Comparison of ENCODE assay signal across 23 cellular contexts in genomic region chr2:160175169-160176130, GRCh38. TPM values are rescaled to one million over a fixed set of nuclear protein-coding genes. Genes with fewer than 3 reads are reported as not detected.
DNase-seq lines count a peak whose midpoint lies in the region; ATAC-seq, FAIRE-seq and TF ChIP-seq lines count a peak whose summit lies in the region.
"Had no signal": no experiment of that assay in that cellular context is flagged by ENCODE, and none has a peak within 500 bp of the region (broad histone marks: within the 10 kb centered on the region; RNA-seq: fewer than 3 reads in every experiment).

No MANE protein-coding gene starts in this region.

- no peaks in the 10 kb centered on the region for H3K9me3 ChIP-seq in RWPE2 (ENCODE audit: severe bottlenecking)
- no peaks in the 10 kb centered on the region for H3K9me3 ChIP-seq in keratinocyte (ENCODE audit: control insufficient read depth, low read depth, low read length)
- no peaks in the 10 kb centered on the region for H3K9me3 ChIP-seq in smooth muscle cell (replicated peaks; ENCODE audit: low read depth)
- H3K9me3 ChIP-seq in PC-9 (ENCODE audit: insufficient read depth, low read depth): no peaks in the 10 kb centered on the region
- H3K9me3 ChIP-seq: HAP-1, MG63 had no signal

- 81% methylated on average over 8 of the region's 8 CpGs for WGBS in smooth muscle cell (ENCODE audit: low lambda C conversion rate)

- H3K4me1 ChIP-seq in RWPE2 (ENCODE audit: insufficient read depth, poor library complexity, severe bottlenecking) (peaks cover 6% of the 10 kb centered on the region), keratinocyte (ENCODE audit: control insufficient read depth, extremely low read depth, insufficient read depth, low read length) (peaks cover 21% of the 10 kb centered on the region), smooth muscle cell (ENCODE audit: low read depth) (no peaks in the 10 kb centered on the region), PC-9 (replicated peaks; ENCODE audit: insufficient read depth) (no peaks in the 10 kb centered on the region)
- H3K4me1 ChIP-seq: HAP-1 had no signal

- H2AFZ ChIP-seq in keratinocyte (ENCODE audit: control insufficient read depth, low read length) (no peak overlapping the region), smooth muscle cell (ENCODE audit: low read depth) (no peak overlapping the region), PC-9 (no peak overlapping the region)
- H2AFZ ChIP-seq: GM23248 had no signal

- DNase-seq in NCI-H345 (lab: John Stamatoyannopoulos, UW) (peak; percentile 10), RWPE2 (ENCODE audit: low spot score) (no peak), keratinocyte (ENCODE audit: low read depth, low spot score) (no peak), smooth muscle cell (lab: John Stamatoyannopoulos, UW; ENCODE audit: unreplicated experiment) (no peak), mesenteric fat pad (ENCODE audit: low spot score) (no peak), DMS79 (lab: John Stamatoyannopoulos, UW) (no peak), PC-9 (no peak)
- DNase-seq: AML-193, DMS 273 treated with DMSO at 0.1 percent for 48 hours, GDM1, GM23248, Karpas-422, MG63, NCI-H1092, NCI-H2081, NCI-H2171 treated with DMSO at 0.1 percent for 48 hours, NCI-H510A, NCI-H774, RPMI8226 had no signal

- H3K36me3 ChIP-seq in RWPE2 (ENCODE audit: low read depth) (peaks cover 83% of the 10 kb centered on the region), keratinocyte (ENCODE audit: control insufficient read depth in 2 of 2, extremely low read depth in 1 of 2, insufficient read depth in 2 of 2, low read length in 2 of 2) (peaks cover 12 to 34% of the 10 kb centered on the region in 2 experiments), smooth muscle cell (ENCODE audit: low read depth) (no peaks in the 10 kb centered on the region), PC-9 (ENCODE audit: low read depth) (peaks cover 18% of the 10 kb centered on the region)
- H3K36me3 ChIP-seq: HAP-1, MG63 had no signal

- CTCF ChIA-PET in PC-9 (lab: Charles Lee): no interaction called here

- dilution Hi-C loops in keratinocyte (cut with MboI; ENCODE audit: extremely low pct_ligation_motif_present, low sequenced_read_pairs): no loop called here

- H3K4me2 ChIP-seq in keratinocyte (ENCODE audit: control insufficient read depth, extremely low read depth, insufficient read depth, low read depth, low read length) (peak overlapping the region; percentile 18), smooth muscle cell (no peak overlapping the region), PC-9 (no peak overlapping the region)

- H3K27ac ChIP-seq in RWPE2 (ENCODE audit: poor library complexity, severe bottlenecking) (peak overlapping the region; percentile 22), keratinocyte (ENCODE audit: control insufficient read depth, insufficient read depth, low read length) (peak overlapping the region; percentile 40), smooth muscle cell (ENCODE audit: low read depth) (peak overlapping the region; percentile 36), PC-9 (no peak overlapping the region)
- H3K27ac ChIP-seq: C4-2B, GM23248 had no signal

- no peaks in the 10 kb centered on the region for H4K20me1 ChIP-seq in keratinocyte (ENCODE audit: control insufficient read depth, extremely low read depth, insufficient read depth, low read length)
- H4K20me1 ChIP-seq in smooth muscle cell (ENCODE audit: low read depth): no peaks in the 10 kb centered on the region
- H4K20me1 ChIP-seq in PC-9 (ENCODE audit: insufficient read depth): no peaks in the 10 kb centered on the region

- intact Hi-C loops in PC-9 (cut with micrococcal nuclease; ENCODE audit: unreplicated experiment): no loop called here

- TF ChIP-seq CTCF in RWPE2 (IDR thresholded peaks at IDR 0.05; ENCODE audit: poor library complexity, severe bottlenecking) (no peak), keratinocyte (optimal IDR thresholded peaks at IDR 0.05 in 1 of 3, IDR thresholded peaks at IDR 0.05 in 1 of 3, conservative IDR thresholded peaks at IDR 0.05 in 1 of 3; ENCODE audit: extremely low read depth in 1 of 3, insufficient read depth in 2 of 3, low read length in 3 of 3) (no peak), smooth muscle cell (IDR thresholded peaks at IDR 0.05; ENCODE audit: borderline replicate concordance, insufficient read depth, poor library complexity, severe bottlenecking) (no peak), PC-9 (conservative IDR thresholded peaks at IDR 0.05) (no peak)

- H3K27me3 ChIP-seq in RWPE2 (ENCODE audit: insufficient read depth, poor library complexity, severe bottlenecking) (no peaks in the 10 kb centered on the region), keratinocyte (ENCODE audit: control insufficient read depth, extremely low read depth, insufficient read depth, low read length) (no peaks in the 10 kb centered on the region), smooth muscle cell (ENCODE audit: low read depth) (no peaks in the 10 kb centered on the region), PC-9 (ENCODE audit: insufficient read depth, low read depth) (no peaks in the 10 kb centered on the region)
- H3K27me3 ChIP-seq: MG63 had no signal

- POLR2A ChIA-PET in PC-9 (lab: Charles Lee; ENCODE audit: unreplicated experiment): no interaction called here

- no peaks in the 10 kb centered on the region for H3F3A ChIP-seq in smooth muscle cell (ENCODE audit: low read depth)
- no peaks in the 10 kb centered on the region for H3F3A ChIP-seq in PC-9 (ENCODE audit: insufficient read depth, low read depth)

- BruUV-seq in PC-9 (replicated peaks; lab: Mats Ljungman, UMichigan): no TSS peak

- H3K9me2 ChIP-seq in PC-9 (ENCODE audit: insufficient read depth): no peaks in the 10 kb centered on the region

- ATAC-seq in RWPE2 (ENCODE audit: low read depth): peak; percentile 41; the same call in 2 of the 3 replicates

- FAIRE-seq in keratinocyte (lab: Jason Lieb, UNC): peak; percentile 67

- H3K4me3 ChIP-seq in RWPE2 (ENCODE audit: severe bottlenecking): no peak overlapping the region
- H3K4me3 ChIP-seq in keratinocyte (ENCODE audit: control insufficient read depth in 2 of 3, extremely low read depth in 1 of 3, insufficient read depth in 2 of 3, low read depth in 1 of 3, low read length in 3 of 3): no peak overlapping the region
- H3K4me3 ChIP-seq in smooth muscle cell: no peak overlapping the region
- H3K4me3 ChIP-seq in PC-9: no peak overlapping the region
- H3K4me3 ChIP-seq: GM23248, HAP-1, MG63 had no signal

- peaks cover 4% of the 10 kb centered on the region for H3K79me2 ChIP-seq in keratinocyte (ENCODE audit: control insufficient read depth, insufficient read depth, low read length)
- H3K79me2 ChIP-seq in smooth muscle cell (ENCODE audit: low read depth): no peaks in the 10 kb centered on the region
- H3K79me2 ChIP-seq in PC-9 (ENCODE audit: low read depth): no peaks in the 10 kb centered on the region

- H3K9me1 ChIP-seq in keratinocyte (ENCODE audit: control insufficient read depth, extremely low read depth, insufficient read depth, low read length): no peaks in the 10 kb centered on the region

- peak overlapping the region; percentile 10 for H3K9ac ChIP-seq in keratinocyte (ENCODE audit: control insufficient read depth, extremely low read depth, insufficient read depth, low read length)
- no peak overlapping the region for H3K9ac ChIP-seq in smooth muscle cell (ENCODE audit: low read depth)
- H3K9ac ChIP-seq: GM23248 had no signal

RNA-seq across cellular contexts. Expression of gene ITGB6, which starts 24.6 kb away (rescaled TPM):
- polyA plus RNA-seq in keratinocyte (174 to 197 TPM (median 183 TPM) in 3 replicates), smooth muscle cell (15.2 and 85.3 TPM in 2 replicates)
- 7.3 TPM for polyA plus RNA-seq in keratinocyte (2011; ENCODE audit: low read depth)
- 39.0 and 68.3 TPM in 2 replicates for polyA plus RNA-seq in keratinocyte (2011; cell fraction: cytosol; rRNA removed)
- 324 and 400 TPM in 2 replicates for polyA plus RNA-seq in keratinocyte (2011; cell fraction: nucleus; rRNA removed)
- 15.1 and 117 TPM in 2 replicates for polyA plus RNA-seq in keratinocyte (2012; ENCODE audit: low replicate concordance)
- 102 to 255 TPM (median 248 TPM) in 3 replicates for polyA minus RNA-seq in keratinocyte
- 108 TPM for polyA minus RNA-seq in keratinocyte (2011; cell fraction: cytosol; rRNA and poly(A)+ RNA removed)
- polyA minus RNA-seq in keratinocyte (2011; cell fraction: nucleus; rRNA and poly(A)+ RNA removed): 418 and 705 TPM in 2 replicates
- total RNA-seq in smooth muscle cell (175 and 181 TPM in 2 replicates), mesenteric fat pad (not detected), PC-9 (2021) (24.3 and 30.6 TPM in 2 replicates)
- total RNA-seq: GM23248, OCI-LY7 had no signal
- polyA plus RNA-seq: IgD-negative memory B cell had no signal

Comparison
In these comparisons a context has a peak if more than half of its experiments do, and no peak if none do; other contexts are left out.
1. RNA of gene ITGB6, which starts 24.6 kb away (total RNA-seq): 175 to 181 TPM in smooth muscle cell and 24.3 to 30.6 TPM in PC-9; not detected in mesenteric fat pad (single experiment); every median in the first group is over 10 times any median in the second.